Comparison of ENCODE assay signal across 27 cellular contexts in genomic region chr4:35793766-35794165, GRCh38.
"Had no signal": no experiment of that assay in that cellular context is flagged by ENCODE, and none has a peak within 500 bp of the region (broad histone marks: within the 10 kb centered on the region; RNA-seq: fewer than 3 reads in every experiment).

No MANE protein-coding gene starts in this region.

- H3K27ac ChIP-seq: left lung, lower lobe of right lung, ovary, right atrium auricular region, right lobe of liver, stomach, testis, thyroid gland, transverse colon, upper lobe of right lung had no signal

- DNase-seq: hippocampal formation; kidney; left colon; left lung; lower lobe of right lung; mammary epithelial cell; mesendoderm; midbrain; mucosa of descending colon; naive thymus-derived CD4-positive, alpha-beta T cell; ovary; right lobe of liver; stimulated activated CD4-positive, alpha-beta T cell treated with anti-CD3 and anti-CD28 coated beads, Interleukin-12 subunit alpha, Interleukin-12 subunit beta, amount 100 ng/mL, for 4 hours; stimulated activated CD4-positive, alpha-beta T cell treated with anti-CD3 and anti-CD28 coated beads, Interleukin-15, amount 100 ng/mL, for 24 hours; stimulated activated CD4-positive, alpha-beta T cell treated with anti-CD3 and anti-CD28 coated beads, Interleukin-2, amount 100 ng/mL, for 24 hours; stimulated activated CD4-positive, alpha-beta T cell treated with anti-CD3 and anti-CD28 coated beads, Interleukin-4, amount 100 ng/mL, for 1 hour; stimulated activated naive B cell treated with anti-CD40 and anti-IgM and Interleukin-4, amounts not matched to agents 10 μg/mL and 1 μg/mL and 100 μg/mL, for 72 hours; stimulated activated naive CD8-positive, alpha-beta T cell treated with anti-CD3 and anti-CD28 coated beads, Interleukin-15, Interleukin-2, amounts not matched to agents 100 U/mL and 50 U/mL, for 24 hours; stomach; testis; thyroid gland; transverse colon; upper lobe of right lung had no signal

- H3K27me3 ChIP-seq: left lung, ovary, right atrium auricular region, right lobe of liver, stomach, testis, thyroid gland, transverse colon, upper lobe of right lung had no signal

- ATAC-seq: left colon; left lung; lower lobe of right lung; mucosa of descending colon; naive thymus-derived CD4-positive, alpha-beta T cell; natural killer cell treated with Interleukin-12 subunit alpha and Interleukin-12 subunit beta and Interleukin-15 and Interleukin-18, amount 100 ng/mL, for 72 hours; right lobe of liver; stimulated activated naive B cell treated with anti-CD40 and anti-IgM and Interleukin-4, amounts not matched to agents 10 μg/mL and 1 μg/mL and 100 μg/mL, for 72 hours; stimulated activated naive CD8-positive, alpha-beta T cell treated with anti-CD3 and anti-CD28 coated beads, Interleukin-15, Interleukin-2, amounts not matched to agents 100 U/mL and 50 U/mL, for 24 hours; upper lobe of right lung had no signal

- H3K36me3 ChIP-seq: left lung, lower lobe of right lung, ovary, right atrium auricular region, right lobe of liver, stomach, thyroid gland, transverse colon, upper lobe of right lung had no signal

- H3K4me3 Mint-ChIP-seq: naive thymus-derived CD4-positive, alpha-beta T cell; natural killer cell treated with Interleukin-12 subunit alpha and Interleukin-12 subunit beta and Interleukin-15 and Interleukin-18, amount 100 ng/mL, for 72 hours; stimulated activated naive B cell treated with anti-CD40 and anti-IgM and Interleukin-4, amounts not matched to agents 10 μg/mL and 1 μg/mL and 100 μg/mL, for 72 hours had no signal

- H3K4me1 ChIP-seq: left lung, lower lobe of right lung, right atrium auricular region, right lobe of liver, stomach, testis, thyroid gland, transverse colon, upper lobe of right lung had no signal

- H3K36me3 Mint-ChIP-seq: naive thymus-derived CD4-positive, alpha-beta T cell; natural killer cell treated with Interleukin-12 subunit alpha and Interleukin-12 subunit beta and Interleukin-15 and Interleukin-18, amount 100 ng/mL, for 72 hours; stimulated activated naive B cell treated with anti-CD40 and anti-IgM and Interleukin-4, amounts not matched to agents 10 μg/mL and 1 μg/mL and 100 μg/mL, for 72 hours had no signal

- FAIRE-seq: urothelium cell line had no signal

- H3K4me3 ChIP-seq: left lung, lower lobe of right lung, mucosa of descending colon, ovary, right atrium auricular region, right lobe of liver, stomach, testis, thyroid gland, transverse colon, upper lobe of right lung had no signal

- H3K4me1 Mint-ChIP-seq: naive thymus-derived CD4-positive, alpha-beta T cell; stimulated activated naive B cell treated with anti-CD40 and anti-IgM and Interleukin-4, amounts not matched to agents 10 μg/mL and 1 μg/mL and 100 μg/mL, for 72 hours had no signal

- H3K9me3 ChIP-seq: lower lobe of right lung, ovary, right lobe of liver, testis, thyroid gland had no signal

- H3K27me3 Mint-ChIP-seq: naive thymus-derived CD4-positive, alpha-beta T cell; natural killer cell treated with Interleukin-12 subunit alpha and Interleukin-12 subunit beta and Interleukin-15 and Interleukin-18, amount 100 ng/mL, for 72 hours; progenitor cell of endocrine pancreas; stimulated activated naive B cell treated with anti-CD40 and anti-IgM and Interleukin-4, amounts not matched to agents 10 μg/mL and 1 μg/mL and 100 μg/mL, for 72 hours had no signal

- H3K27ac Mint-ChIP-seq: naive thymus-derived CD4-positive, alpha-beta T cell; natural killer cell treated with Interleukin-12 subunit alpha and Interleukin-12 subunit beta and Interleukin-15 and Interleukin-18, amount 100 ng/mL, for 72 hours; progenitor cell of endocrine pancreas; stimulated activated naive B cell treated with anti-CD40 and anti-IgM and Interleukin-4, amounts not matched to agents 10 μg/mL and 1 μg/mL and 100 μg/mL, for 72 hours had no signal
